10 cellular contexts compared by ENCODE assay signal in genomic region chr6:51934098-51934497, GRCh38.
DNase-seq lines count a peak whose midpoint lies in the region; ATAC-seq and TF ChIP-seq lines count a peak whose summit lies in the region.
"Had no signal": no experiment of that assay in that cellular context is flagged by ENCODE, and none has a peak within 500 bp of the region (broad histone marks: within the 10 kb centered on the region; RNA-seq: fewer than 3 reads in every experiment).

No MANE protein-coding gene starts in this region.

- no peaks in the 10 kb centered on the region for H3K36me3 ChIP-seq in tibial nerve

- no peak overlapping the region for H3K4me3 ChIP-seq in tibial nerve

- TF ChIP-seq CTCF in tibial nerve (IDR thresholded peaks at IDR 0.05), result peak in 1 of 5 experiments; percentile 6

- DNase-seq in A172 (ENCODE audit: low spot score) (peak; percentile 4), LHCN-M2 (ENCODE audit: low read depth) (peak; percentile 1), T47D (ENCODE audit: low read depth in 1 of 2, low spot score in 1 of 2) (peak; percentile 3 to 38), cardiac septum (ENCODE audit: low spot score) (no peak), DMS153 (lab: John Stamatoyannopoulos, UW) (no peak), tibial nerve (ENCODE audit: low spot score in 2 of 2) (no peak), occipital lobe (lab: John Stamatoyannopoulos, UW) (no peak)
- DNase-seq: activated CD4-positive, alpha-beta T cell treated with anti-CD3 and anti-CD28 coated beads, Interleukin-2, amount 50 U/mL, for 48 hours; central memory CD4-positive, alpha-beta T cell had no signal

- in situ Hi-C loops in T47D (cut with HindIII; ENCODE audit: low pct_unique_long_range_greater_than_20kb, low sequenced_read_pairs), result no loop called here

- peak; percentile 42 for ATAC-seq in GM18519 (IDR thresholded peaks at IDR 0.05; ENCODE audit: low FRiP score, unreplicated experiment)

- intact Hi-C loops in cardiac septum (cut with DNase I), result no loop called here

- no peak for TF ChIP-seq POLR2A in tibial nerve (IDR thresholded peaks at IDR 0.05)

- no peaks in the 10 kb centered on the region for H3K4me1 ChIP-seq in tibial nerve

- no peaks in the 10 kb centered on the region for H3K9me3 ChIP-seq in tibial nerve

- no peak for TF ChIP-seq EP300 in tibial nerve (IDR thresholded peaks at IDR 0.05)

- WGBS in tibial nerve, 2 donors, result 58 to 71% methylated on average over 7 of the region's 7 CpGs

- no peak overlapping the region for H3K27ac ChIP-seq in tibial nerve

- no peaks in the 10 kb centered on the region for H3K27me3 ChIP-seq in tibial nerve

Comparison
In these comparisons a context has a peak if more than half of its experiments do, and no peak if none do; other contexts are left out.
1. DNase-seq: peak in A172 (single experiment), LHCN-M2 (single experiment) and T47D (2 of 2); none in cardiac septum (single experiment), DMS153 (single experiment), tibial nerve (0 of 2) and occipital lobe (single experiment).